In the genomic region with DNA sequence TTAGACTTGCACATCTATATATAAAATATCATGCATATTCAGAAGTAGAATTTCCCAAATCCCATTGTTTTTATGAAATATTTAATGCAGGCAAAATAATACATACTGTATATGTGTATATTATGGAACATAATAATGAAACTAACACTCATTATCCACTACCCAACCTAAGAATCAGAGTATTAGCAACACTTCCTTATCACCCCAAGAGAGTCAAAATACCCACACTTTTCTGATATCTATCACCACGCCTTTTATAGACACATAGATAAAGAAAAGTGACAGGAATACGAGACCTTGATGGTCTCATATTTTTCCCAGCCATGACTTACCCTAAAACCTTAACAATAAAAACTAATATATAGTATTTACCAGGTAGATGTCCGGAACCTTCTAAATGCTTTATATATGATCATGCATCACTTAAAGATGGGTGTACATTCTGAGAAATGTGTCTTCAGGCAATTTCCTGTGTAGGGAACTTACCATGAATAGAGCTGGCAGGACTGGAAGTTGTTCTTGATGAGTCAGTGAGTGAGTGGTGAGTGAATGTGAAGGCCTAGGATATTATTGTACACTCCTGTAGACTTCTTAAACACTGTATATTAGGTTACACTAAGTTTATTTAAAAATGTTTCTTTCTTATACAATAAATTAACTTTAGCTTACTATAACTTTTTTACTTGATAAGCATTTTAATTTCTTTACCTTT, we compare ENCODE assay signal across 13 cellular contexts. TPM values are rescaled to one million over a fixed set of nuclear protein-coding genes. Genes with fewer than 3 reads are reported as not detected.
DNase-seq lines count a peak whose midpoint lies in the region; ATAC-seq and TF ChIP-seq lines count a peak whose summit lies in the region.
"Had no signal": no experiment of that assay in that cellular context is flagged by ENCODE, and none has a peak within 500 bp of the region (broad histone marks: within the 10 kb centered on the region; RNA-seq: fewer than 3 reads in every experiment).

No MANE protein-coding gene starts in this region.

- no peaks in the 10 kb centered on the region for H3K9me3 ChIP-seq in SK-N-SH
- H3K9me3 ChIP-seq: tibial nerve had no signal

- peaks cover 11% of the 10 kb centered on the region for H3K4me1 Mint-ChIP-seq in activated CD8-positive, alpha-beta T cell treated with anti-CD3 and anti-CD28 coated beads for 36 hours (ENCODE audit: low read depth)
- H3K4me1 Mint-ChIP-seq in activated CD8-positive, alpha-beta T cell treated with anti-CD3 and anti-CD28 coated beads, Interleukin-2, amount 10 ng/mL, durations not matched to agents 7 days and 5 days (ENCODE audit: low read depth) = peaks cover 7% of the 10 kb centered on the region

- CTCF ChIA-PET in activated CD8-positive, alpha-beta T cell treated with anti-CD3 and anti-CD28 coated beads for 36 hours (lab: Charles Lee) = interaction anchor here (1.0 to 1.8 kb wide), 3 partner anchors 20 to 420 kb away, joined by 3 to 5 read pairs (median 3); no protein-coding TSS in a partner anchor
- CTCF ChIA-PET in activated CD8-positive, alpha-beta T cell treated with anti-CD3 and anti-CD28 coated beads, Interleukin-2, amount 10 ng/mL, durations not matched to agents 7 days and 5 days (lab: Charles Lee) = no interaction called here
- CTCF ChIA-PET in SK-N-SH (lab: Yijun Ruan, JAX) = no interaction called here

- WGBS in SK-N-SH (ENCODE audit: low lambda C conversion rate) = 58% methylated on average over 3 of the region's 3 CpGs

- H3K4me2 ChIP-seq in SK-N-SH = no peak overlapping the region

- no peak overlapping the region for H3K9ac ChIP-seq in SK-N-SH

- H3K9me3 Mint-ChIP-seq in activated CD8-positive, alpha-beta T cell treated with anti-CD3 and anti-CD28 coated beads for 36 hours = no peaks in the 10 kb centered on the region
- peaks cover 4% of the 10 kb centered on the region for H3K9me3 Mint-ChIP-seq in activated CD8-positive, alpha-beta T cell treated with anti-CD3 and anti-CD28 coated beads, Interleukin-2, amount 10 ng/mL, durations not matched to agents 7 days and 5 days (ENCODE audit: insufficient read depth)

- H3K27me3 Mint-ChIP-seq in activated CD8-positive, alpha-beta T cell treated with anti-CD3 and anti-CD28 coated beads for 36 hours = no peaks in the 10 kb centered on the region
- H3K27me3 Mint-ChIP-seq in activated CD8-positive, alpha-beta T cell treated with anti-CD3 and anti-CD28 coated beads, Interleukin-2, amount 10 ng/mL, durations not matched to agents 7 days and 5 days (ENCODE audit: low read depth) = no peaks in the 10 kb centered on the region

- no peaks in the 10 kb centered on the region; a peak in 1 of 4 replicates for H3K4me1 ChIP-seq in SK-N-SH (ENCODE audit: control insufficient read depth in 1 of 2, insufficient read depth in 2 of 2, low read depth in 1 of 2, low read length in 1 of 2)
- H3K4me1 ChIP-seq: tibial nerve had no signal

- H3K36me3 ChIP-seq in SK-N-SH (replicated peaks in 1 of 2; ENCODE audit: control insufficient read depth in 1 of 2, insufficient read depth in 2 of 2, low read length in 1 of 2) = no peaks in the 10 kb centered on the region
- H3K36me3 ChIP-seq: tibial nerve had no signal

- intact Hi-C loops in activated CD8-positive, alpha-beta T cell treated with anti-CD3 and anti-CD28 coated beads for 36 hours (cut with micrococcal nuclease) = no loop called here

- H3K79me2 ChIP-seq in SK-N-SH (ENCODE audit: insufficient read depth) = no peaks in the 10 kb centered on the region

- no peak for DNase-seq in activated CD8-positive, alpha-beta T cell treated with anti-CD3 and anti-CD28 coated beads for 36 hours
- no peak for DNase-seq in activated CD8-positive, alpha-beta T cell treated with anti-CD3 and anti-CD28 coated beads, Interleukin-2, amount 10 ng/mL, durations not matched to agents 7 days and 5 days
- DNase-seq in SK-N-SH (no peak), epithelial cell of prostate (ENCODE audit: low read depth, low spot score) (peak; percentile 61), skeletal muscle cell (ENCODE audit: low read depth) (peak; percentile 56)
- DNase-seq in stimulated activated CD4-positive, alpha-beta T cell treated with anti-CD3 and anti-CD28 coated beads, Interleukin-15, amount 100 ng/mL, for 24 hours = no peak
- DNase-seq: activated CD4-positive, alpha-beta T cell treated with anti-CD3 and anti-CD28 coated beads for 1 hour; DMS153; NCI-H1105; right cardiac atrium had no signal

- no peak for TF ChIP-seq RAD21 in SK-N-SH (IDR thresholded peaks at IDR 0.05; ENCODE audit: low read length)

- no peak overlapping the region for H3K27ac Mint-ChIP-seq in activated CD8-positive, alpha-beta T cell treated with anti-CD3 and anti-CD28 coated beads for 36 hours
- no peak overlapping the region for H3K27ac Mint-ChIP-seq in activated CD8-positive, alpha-beta T cell treated with anti-CD3 and anti-CD28 coated beads, Interleukin-2, amount 10 ng/mL, durations not matched to agents 7 days and 5 days

- no peaks in the 10 kb centered on the region for H3K27me3 ChIP-seq in SK-N-SH (ENCODE audit: insufficient read depth)
- H3K27me3 ChIP-seq: tibial nerve had no signal

- TF ChIP-seq EP300 in SK-N-SH (IDR thresholded peaks at IDR 0.05; ENCODE audit: borderline replicate concordance in 1 of 2, low read depth in 1 of 2, low read length in 1 of 2) = no peak

- H3K36me3 Mint-ChIP-seq in activated CD8-positive, alpha-beta T cell treated with anti-CD3 and anti-CD28 coated beads for 36 hours (ENCODE audit: low read depth) = no peaks in the 10 kb centered on the region
- H3K36me3 Mint-ChIP-seq in activated CD8-positive, alpha-beta T cell treated with anti-CD3 and anti-CD28 coated beads, Interleukin-2, amount 10 ng/mL, durations not matched to agents 7 days and 5 days (ENCODE audit: low read depth) = no peaks in the 10 kb centered on the region

- H3K27ac ChIP-seq in SK-N-SH (ENCODE audit: low read depth in 2 of 2, low read length in 1 of 2) = peak overlapping the region in 1 of 2 experiments; percentile 0; a peak in 2 of 4 replicates
- peak overlapping the region; percentile 60 for H3K27ac ChIP-seq in epithelial cell of prostate
- H3K27ac ChIP-seq: tibial nerve had no signal

- H4K20me1 ChIP-seq in SK-N-SH (ENCODE audit: insufficient read depth) = no peaks in the 10 kb centered on the region

- H3K9me2 ChIP-seq in SK-N-SH = no peaks in the 10 kb centered on the region

- POLR2A ChIA-PET in activated CD8-positive, alpha-beta T cell treated with anti-CD3 and anti-CD28 coated beads for 36 hours (lab: Charles Lee) = no interaction called here
- POLR2A ChIA-PET in activated CD8-positive, alpha-beta T cell treated with anti-CD3 and anti-CD28 coated beads, Interleukin-2, amount 10 ng/mL, durations not matched to agents 7 days and 5 days (lab: Charles Lee) = no interaction called here
- POLR2A ChIA-PET in SK-N-SH (lab: Yijun Ruan, JAX) = no interaction called here

- H3F3A ChIP-seq in SK-N-SH (replicated peaks; ENCODE audit: insufficient read depth) = peaks cover 8% of the 10 kb centered on the region

- no peak overlapping the region; the same call in 1 of the 2 replicates for H2AFZ ChIP-seq in SK-N-SH (ENCODE audit: low read depth)

- no peak for TF ChIP-seq CTCF in activated CD8-positive, alpha-beta T cell treated with anti-CD3 and anti-CD28 coated beads for 36 hours (IDR thresholded peaks at IDR 0.05)
- no peak for TF ChIP-seq CTCF in SK-N-SH (IDR thresholded peaks at IDR 0.05)

- ATAC-seq in activated CD8-positive, alpha-beta T cell treated with anti-CD3 and anti-CD28 coated beads for 36 hours = peak; percentile 72
- no peak for ATAC-seq in activated CD8-positive, alpha-beta T cell treated with anti-CD3 and anti-CD28 coated beads, Interleukin-2, amount 10 ng/mL, durations not matched to agents 7 days and 5 days
- ATAC-seq in GM21390 (IDR thresholded peaks at IDR 0.05; ENCODE audit: unreplicated experiment) (no peak), HG02642 (IDR thresholded peaks at IDR 0.05; ENCODE audit: poor library complexity, unreplicated experiment) (no peak)
- ATAC-seq: right cardiac atrium had no signal

- H3K4me3 ChIP-seq in SK-N-SH (ENCODE audit: low read depth in 2 of 2, low read length in 1 of 2) (no peak overlapping the region), skeletal muscle cell (ENCODE audit: low read depth, low read length) (no peak overlapping the region)
- H3K4me3 ChIP-seq: tibial nerve had no signal

- H3K4me3 Mint-ChIP-seq in activated CD8-positive, alpha-beta T cell treated with anti-CD3 and anti-CD28 coated beads for 36 hours = no peak overlapping the region
- H3K4me3 Mint-ChIP-seq in activated CD8-positive, alpha-beta T cell treated with anti-CD3 and anti-CD28 coated beads, Interleukin-2, amount 10 ng/mL, durations not matched to agents 7 days and 5 days = no peak overlapping the region

TF ChIP-seq in SK-N-SH, 30 proteins besides CTCF, POLR2A, EP300 and RAD21:
- TF ChIP-seq JUND (IDR thresholded peaks at IDR 0.05) (peak; percentile 45), FOSL2 (IDR thresholded peaks at IDR 0.05; ENCODE audit: borderline replicate concordance, low read depth) (peak; percentile 69), TCF12 (IDR thresholded peaks at IDR 0.05) (0 out of 2 replicates have a peak, but pooled peaks have one; percentile 19), NRF1 (IDR thresholded peaks at IDR 0.05; ENCODE audit: low read depth, low read length) (no peak)
- TF ChIP-seq, protein P1, sequence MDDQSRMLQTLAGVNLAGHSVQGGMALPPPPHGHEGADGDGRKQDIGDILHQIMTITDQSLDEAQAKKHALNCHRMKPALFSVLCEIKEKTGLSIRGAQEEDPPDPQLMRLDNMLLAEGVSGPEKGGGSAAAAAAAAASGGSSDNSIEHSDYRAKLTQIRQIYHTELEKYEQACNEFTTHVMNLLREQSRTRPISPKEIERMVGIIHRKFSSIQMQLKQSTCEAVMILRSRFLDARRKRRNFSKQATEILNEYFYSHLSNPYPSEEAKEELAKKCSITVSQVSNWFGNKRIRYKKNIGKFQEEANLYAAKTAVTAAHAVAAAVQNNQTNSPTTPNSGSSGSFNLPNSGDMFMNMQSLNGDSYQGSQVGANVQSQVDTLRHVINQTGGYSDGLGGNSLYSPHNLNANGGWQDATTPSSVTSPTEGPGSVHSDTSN (IDR thresholded peaks at IDR 0.05) = peak; percentile 64

RNA-seq across cellular contexts. Expression of a gene that starts 45.5 kb away (rescaled TPM):
- total RNA-seq in activated CD8-positive, alpha-beta T cell treated with anti-CD3 and anti-CD28 coated beads for 36 hours = 1 to 10 TPM; 1.5 to 1.6 TPM
- total RNA-seq in activated CD8-positive, alpha-beta T cell treated with anti-CD3 and anti-CD28 coated beads, Interleukin-2, amount 10 ng/mL, durations not matched to agents 7 days and 5 days = 1 to 10 TPM; 5.0 to 5.1 TPM
- 25.9 and 44.6 TPM in 2 replicates for polyA plus RNA-seq in SK-N-SH (2012; rRNA removed)
- polyA plus RNA-seq in SK-N-SH (2012; cell fraction: cytosol; rRNA removed) = 45.1 and 46.3 TPM in 2 replicates
- 6.9 and 21.7 TPM in 2 replicates for polyA plus RNA-seq in SK-N-SH (2012; cell fraction: nucleus; rRNA removed)

Comparison
In these comparisons a context has a peak if more than half of its experiments do, and no peak if none do; other contexts are left out.
1. DNase-seq: peak in epithelial cell of prostate (single experiment) and skeletal muscle cell (single experiment); none in activated CD8-positive, alpha-beta T cell treated with anti-CD3 and anti-CD28 coated beads for 36 hours (single experiment), activated CD8-positive, alpha-beta T cell treated with anti-CD3 and anti-CD28 coated beads, Interleukin-2, amount 10 ng/mL, durations not matched to agents 7 days and 5 days (single experiment), SK-N-SH (single experiment) and stimulated activated CD4-positive, alpha-beta T cell treated with anti-CD3 and anti-CD28 coated beads, Interleukin-15, amount 100 ng/mL, for 24 hours (single experiment).